In genomic region chr1:201566529-201566823, GRCh38 we compare ENCODE assay signal across 15 cellular contexts.
"Had no signal": no experiment of that assay in that cellular context is flagged by ENCODE, and none has a peak within 500 bp of the region (broad histone marks: within the 10 kb centered on the region; RNA-seq: fewer than 3 reads in every experiment).

No MANE protein-coding gene starts in this region.

- H3K27me3 ChIP-seq: esophagus muscularis mucosa had no signal

- H3K36me3 Mint-ChIP-seq: naive thymus-derived CD4-positive, alpha-beta T cell; type B pancreatic cell had no signal

- H3K27ac Mint-ChIP-seq: activated CD4-positive, alpha-beta T cell treated with anti-CD3 and anti-CD28 coated beads, Interleukin-2, amount 10 ng/mL, durations not matched to agents 7 days and 5 days; activated naive CD8-positive, alpha-beta T cell treated with anti-CD3 and anti-CD28 coated beads, Interleukin-2, amount 50 U/mL, for 24 hours; naive thymus-derived CD4-positive, alpha-beta T cell; type B pancreatic cell had no signal

- H3K36me3 ChIP-seq: esophagus muscularis mucosa had no signal

- H3K27ac ChIP-seq: coronary artery had no signal

- H3K27me3 Mint-ChIP-seq: activated CD4-positive, alpha-beta T cell treated with anti-CD3 and anti-CD28 coated beads, Interleukin-2, amount 10 ng/mL, durations not matched to agents 7 days and 5 days; activated naive CD8-positive, alpha-beta T cell treated with anti-CD3 and anti-CD28 coated beads, Interleukin-2, amount 50 U/mL, for 24 hours; naive thymus-derived CD4-positive, alpha-beta T cell; type B pancreatic cell had no signal

- H3K9me3 ChIP-seq: esophagus muscularis mucosa had no signal

- H3K4me1 Mint-ChIP-seq: activated naive CD8-positive, alpha-beta T cell treated with anti-CD3 and anti-CD28 coated beads, Interleukin-2, amount 50 U/mL, for 24 hours; naive thymus-derived CD4-positive, alpha-beta T cell had no signal

- H3K9me3 Mint-ChIP-seq: activated CD4-positive, alpha-beta T cell treated with anti-CD3 and anti-CD28 coated beads, Interleukin-2, amount 10 ng/mL, durations not matched to agents 7 days and 5 days; activated naive CD8-positive, alpha-beta T cell treated with anti-CD3 and anti-CD28 coated beads, Interleukin-2, amount 50 U/mL, for 24 hours; naive thymus-derived CD4-positive, alpha-beta T cell; type B pancreatic cell had no signal

- DNase-seq: activated CD4-positive, alpha-beta T cell treated with anti-CD3 and anti-CD28 coated beads, Interleukin-2, amount 10 ng/mL, durations not matched to agents 7 days and 5 days; activated CD8-positive, alpha-beta memory T cell treated with anti-CD3 and anti-CD28 coated beads, Interleukin-2, amount 50 U/mL, for 48 hours; activated naive CD4-positive, alpha-beta T cell; activated naive CD8-positive, alpha-beta T cell treated with anti-CD3 and anti-CD28 coated beads, Interleukin-2, amount 50 U/mL, for 24 hours; effector CD4-positive, alpha-beta T cell; left cardiac atrium; mammary epithelial cell; naive thymus-derived CD4-positive, alpha-beta T cell; retina; stimulated activated CD4-positive, alpha-beta T cell treated with anti-CD3 and anti-CD28 coated beads, Interleukin-4, amount 100 ng/mL, for 24 hours; stimulated activated naive CD4-positive, alpha-beta T cell had no signal

- H3K4me3 ChIP-seq: coronary artery, esophagus muscularis mucosa, skin epidermis had no signal

- H3K4me3 Mint-ChIP-seq: activated CD4-positive, alpha-beta T cell treated with anti-CD3 and anti-CD28 coated beads, Interleukin-2, amount 10 ng/mL, durations not matched to agents 7 days and 5 days; activated naive CD8-positive, alpha-beta T cell treated with anti-CD3 and anti-CD28 coated beads, Interleukin-2, amount 50 U/mL, for 24 hours; naive thymus-derived CD4-positive, alpha-beta T cell; type B pancreatic cell had no signal

- ATAC-seq: activated naive CD8-positive, alpha-beta T cell treated with anti-CD3 and anti-CD28 coated beads, Interleukin-2, amount 50 U/mL, for 24 hours; left cardiac atrium; naive thymus-derived CD4-positive, alpha-beta T cell had no signal
